1 cellular context compared by ENCODE assay signal in genomic region chr4:40316333-40316781, GRCh38.
TF ChIP-seq lines count a peak whose summit lies in the region.

No MANE protein-coding gene starts in this region.

TF ChIP-seq in GM12878, 131 proteins besides CTCF, POLR2A, EP300 and RAD21 (continued from another document and continues in another):
- TF ChIP-seq BCL11A (IDR thresholded peaks at IDR 0.05; ENCODE audit: low read depth, low read length) (0 out of 2 replicates have a peak, but pooled peaks have one; percentile 18), TAF1 (IDR thresholded peaks at IDR 0.05; ENCODE audit: borderline replicate concordance, low read depth, low read length) (0 out of 2 replicates have a peak, but pooled peaks have one; percentile 35), ZNF592 (IDR thresholded peaks at IDR 0.05) (no peak; the same call in 1 of the 2 replicates), RUNX3 (IDR thresholded peaks at IDR 0.05; ENCODE audit: low read length) (peak; percentile 34; the same call in 1 of the 2 replicates), SRF (IDR thresholded peaks at IDR 0.05; ENCODE audit: low read depth in 2 of 2, low read length in 2 of 2) (no peak), FOXM1 (IDR thresholded peaks at IDR 0.05; ENCODE audit: low read depth, low read length) (peak; percentile 38; the same call in 1 of the 2 replicates), SP1 (IDR thresholded peaks at IDR 0.05; ENCODE audit: low read depth, low read length) (no peak), JUND (IDR thresholded peaks at IDR 0.05; ENCODE audit: low read depth, low read length) (peak; percentile 59; the same call in 1 of the 2 replicates), POLR2AphosphoS5 (IDR thresholded peaks at IDR 0.05; ENCODE audit: low read length) (no peak), ZNF622 (IDR thresholded peaks at IDR 0.05) (no peak), TARDBP (IDR thresholded peaks at IDR 0.05; ENCODE audit: borderline replicate concordance) (no peak), CREB1 (IDR thresholded peaks at IDR 0.05; ENCODE audit: low read depth) (peak; percentile 64), NFIC (IDR thresholded peaks at IDR 0.05; ENCODE audit: low read depth, low read length) (peak; percentile 43), DPF2 (IDR thresholded peaks at IDR 0.05) (peak; percentile 37), YBX1 (IDR thresholded peaks at IDR 0.05) (peak; percentile 84; the same call in 1 of the 2 replicates), MTA2 (IDR thresholded peaks at IDR 0.05; ENCODE audit: low read depth) (peak; percentile 80), MLLT1 (IDR thresholded peaks at IDR 0.05) (peak; percentile 78), TCF7 (IDR thresholded peaks at IDR 0.05; ENCODE audit: borderline replicate concordance) (0 out of 2 replicates have a peak, but pooled peaks have one; percentile 11), YY1 (IDR thresholded peaks at IDR 0.05; ENCODE audit: low read depth, low read length) (0 out of 2 replicates have a peak, but pooled peaks have one; percentile 33), PML (IDR thresholded peaks at IDR 0.05; ENCODE audit: low read length) (peak; percentile 75; the same call in 1 of the 2 replicates), CHD2 (IDR thresholded peaks at IDR 0.05; ENCODE audit: borderline replicate concordance, low read depth, low read length) (no peak), USF2 (IDR thresholded peaks at IDR 0.05; ENCODE audit: borderline replicate concordance, low read depth, low read length) (no peak), IKZF1 (conservative IDR thresholded peaks at IDR 0.05) (peak; percentile 46; the same call in 1 of the 2 replicates), SKIL (IDR thresholded peaks at IDR 0.05; ENCODE audit: low read depth, poor library complexity, severe bottlenecking) (peak; percentile 52), CBFB (IDR thresholded peaks at IDR 0.05; ENCODE audit: low read depth) (no peak), USF1 (IDR thresholded peaks at IDR 0.05; ENCODE audit: borderline replicate concordance, extremely low read length, insufficient read depth, low read depth, low read length) (no peak), LARP7 (IDR thresholded peaks at IDR 0.05) (no peak), CBX5 (IDR thresholded peaks at IDR 0.05; ENCODE audit: low read depth) (no peak), PAX5 (IDR thresholded peaks at IDR 0.05; ENCODE audit: borderline replicate concordance, low read depth, low read length) (peak; percentile 53; the same call in 1 of the 2 replicates), ZNF687 (IDR thresholded peaks at IDR 0.05) (no peak), MEF2A (IDR thresholded peaks at IDR 0.05; ENCODE audit: insufficient read depth, low read depth, low read length) (no peak), BRCA1 (IDR thresholded peaks at IDR 0.05; ENCODE audit: low read depth, low read length) (no peak), ATF7 (IDR thresholded peaks at IDR 0.05; ENCODE audit: low read depth) (peak; percentile 93), JUNB (IDR thresholded peaks at IDR 0.05) (peak; percentile 89), POU2F2 (IDR thresholded peaks at IDR 0.05; ENCODE audit: borderline replicate concordance, low read depth, low read length) (peak; percentile 72; the same call in 2 of the 3 replicates), E2F8 (IDR thresholded peaks at IDR 0.05; ENCODE audit: low read depth, partially characterized antibody) (no peak), IRF3 (IDR thresholded peaks at IDR 0.05) (no peak), MEF2B (IDR thresholded peaks at IDR 0.05; ENCODE audit: partially characterized antibody, poor library complexity, severe bottlenecking) (peak; percentile 96), BMI1 (IDR thresholded peaks at IDR 0.05; ENCODE audit: borderline replicate concordance) (0 out of 2 replicates have a peak, but pooled peaks have one; percentile 25), KDM1A (IDR thresholded peaks at IDR 0.05; ENCODE audit: borderline replicate concordance) (no peak), FOS (IDR thresholded peaks at IDR 0.05; ENCODE audit: borderline replicate concordance, extremely low read depth, insufficient read length) (no peak), IRF4 (IDR thresholded peaks at IDR 0.05; ENCODE audit: low read depth, low read length) (peak; percentile 76; the same call in 1 of the 2 replicates), IKZF2 (IDR thresholded peaks at IDR 0.05) (peak; percentile 74 to 84), NBN (IDR thresholded peaks at IDR 0.05) (peak; percentile 85; the same call in 1 of the 2 replicates), PKNOX1 (IDR thresholded peaks at IDR 0.05) (peak; percentile 25; the same call in 1 of the 2 replicates)
